Comparison of ENCODE assay signal across 9 cellular contexts in the genomic region with DNA sequence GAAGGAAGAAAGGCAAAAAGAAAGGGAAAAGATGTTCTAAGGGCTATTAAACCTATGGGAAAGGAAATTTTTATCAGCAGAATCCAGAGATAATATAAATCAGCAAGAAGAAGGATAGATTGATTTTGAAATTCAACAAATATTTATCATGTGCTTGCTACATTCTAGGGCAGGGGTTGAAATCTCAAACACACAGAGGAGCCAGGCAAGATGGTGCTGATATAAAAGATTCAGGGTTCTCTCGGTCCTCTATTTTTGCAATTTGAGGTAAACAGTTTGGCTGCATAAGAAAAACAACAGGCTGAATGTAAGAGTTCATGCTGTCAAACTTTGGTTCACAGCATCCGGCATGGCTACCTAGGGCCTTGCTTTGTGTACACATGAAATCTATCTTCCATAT.
"Had no signal": no experiment of that assay in that cellular context is flagged by ENCODE, and none has a peak within 500 bp of the region (broad histone marks: within the 10 kb centered on the region; RNA-seq: fewer than 3 reads in every experiment).

No MANE protein-coding gene starts in this region.

- H3K36me3 ChIP-seq: HAP-1 had no signal

- H3K27ac ChIP-seq: GM23248, HL-60 had no signal

- H3K9me3 ChIP-seq: HAP-1 had no signal

- H3K4me1 ChIP-seq: HAP-1 had no signal

- ATAC-seq: HCT116, K562 had no signal

- H3K4me3 ChIP-seq: GM23248, HAP-1, K562 had no signal

- DNase-seq: GM23248, GOT3, H7, HFFc6, IMR-90 had no signal

- H3K27ac Mint-ChIP-seq: HFFc6 had no signal

- H3K4me3 Mint-ChIP-seq: HFFc6 had no signal

- H3K9ac ChIP-seq: GM23248 had no signal
